Comparison of ENCODE assay signal across 24 cellular contexts in the genomic region with DNA sequence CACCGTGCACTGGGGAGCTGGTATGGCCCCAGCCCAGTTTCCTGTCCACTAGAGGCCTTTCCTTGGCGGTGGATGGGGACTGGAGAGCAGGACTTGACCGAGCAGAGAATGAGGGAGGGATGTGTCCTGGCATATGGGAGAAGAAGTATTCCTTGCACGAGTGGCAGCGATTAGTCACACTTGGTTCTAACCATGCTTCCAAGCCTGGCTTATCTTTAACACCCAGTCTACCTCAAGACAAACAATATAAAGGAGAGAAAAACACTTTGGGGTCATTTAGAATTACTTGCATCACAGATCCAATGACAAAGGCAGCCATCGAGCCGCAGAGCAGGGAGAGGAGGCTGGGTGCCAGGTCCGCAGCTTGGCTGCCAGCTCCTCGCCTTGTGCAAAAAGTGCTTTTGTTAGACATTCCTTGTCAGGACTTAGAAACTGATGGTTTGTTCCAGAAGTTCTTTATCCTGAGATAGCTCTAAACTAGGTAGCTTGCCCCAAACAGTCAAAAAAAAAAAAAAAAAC.
DNase-seq lines count a peak whose midpoint lies in the region; ATAC-seq, FAIRE-seq and TF ChIP-seq lines count a peak whose summit lies in the region.
"Had no signal": no experiment of that assay in that cellular context is flagged by ENCODE, and none has a peak within 500 bp of the region (broad histone marks: within the 10 kb centered on the region; RNA-seq: fewer than 3 reads in every experiment).

No MANE protein-coding gene starts in this region.

- TF ChIP-seq CTCF in astrocyte (IDR thresholded peaks at IDR 0.05; ENCODE audit: insufficient read depth, low read depth, low read length), result no peak

- no peaks in the 10 kb centered on the region for H3K27me3 ChIP-seq in astrocyte (ENCODE audit: insufficient read depth, low read length)
- H3K27me3 ChIP-seq: SJCRH30 had no signal

- H3K9me3 Mint-ChIP-seq in astrocyte (ENCODE audit: unreplicated experiment), result no peaks in the 10 kb centered on the region
- H3K9me3 Mint-ChIP-seq: CD14-positive monocyte, GM23338 had no signal

- H3K27ac Mint-ChIP-seq in astrocyte (ENCODE audit: unreplicated experiment), result no peak overlapping the region
- H3K27ac Mint-ChIP-seq: B cell, CD14-positive monocyte, GM23338 had no signal

- H3K4me3 ChIP-seq in astrocyte (ENCODE audit: insufficient read depth, low read depth, low read length), result no peak overlapping the region
- H3K4me3 ChIP-seq: GM12878, GM23338, HAP-1, SJCRH30 had no signal

- no peaks in the 10 kb centered on the region for H3K4me1 ChIP-seq in astrocyte (ENCODE audit: insufficient read depth, low read length)
- H3K4me1 ChIP-seq: HAP-1, SJCRH30 had no signal

- no peak overlapping the region for H3K4me3 Mint-ChIP-seq in astrocyte (ENCODE audit: unreplicated experiment)
- H3K4me3 Mint-ChIP-seq: B cell, CD14-positive monocyte, GM23338, IgD-negative memory B cell had no signal

- no peaks in the 10 kb centered on the region for H4K20me1 ChIP-seq in astrocyte (ENCODE audit: insufficient read depth, low read length)

- no peak overlapping the region for H3K9ac ChIP-seq in astrocyte (ENCODE audit: low read length)

- DNase-seq in Ammon's horn (ENCODE audit: low spot score), result peak; percentile 31
- DNase-seq in astrocyte (ENCODE audit: low read depth), result peak; percentile 40
- peak; percentile 10 for DNase-seq in globus pallidus (ENCODE audit: low spot score)
- peak; percentile 29 for DNase-seq in midbrain (lab: John Stamatoyannopoulos, UW)
- DNase-seq in cerebellum (ENCODE audit: low spot score), result no peak
- DNase-seq: 8988T, DMS79, NCI-H1105, NCI-H146, NCI-H2029 treated with DMSO at 0.1 percent for 48 hours, NCI-H2171, NCI-H345, NCI-H524, NCI-H774, SJCRH30 had no signal

- no peaks in the 10 kb centered on the region for H3K36me3 ChIP-seq in astrocyte (ENCODE audit: insufficient read depth, low read length)
- H3K36me3 ChIP-seq: HAP-1, SJCRH30 had no signal

- H3K4me2 ChIP-seq in astrocyte (ENCODE audit: low read length), result no peak overlapping the region
- H3K4me2 ChIP-seq: GM23338 had no signal

- no peaks in the 10 kb centered on the region for H3K79me2 ChIP-seq in astrocyte (ENCODE audit: insufficient read depth, low read length)

- H3K27me3 Mint-ChIP-seq in astrocyte (ENCODE audit: low read depth, unreplicated experiment), result peaks cover 44% of the 10 kb centered on the region
- H3K27me3 Mint-ChIP-seq: IgD-negative memory B cell had no signal

- no peaks in the 10 kb centered on the region for H3K9me3 ChIP-seq in astrocyte (ENCODE audit: insufficient read depth, low read depth, low read length)
- H3K9me3 ChIP-seq: HAP-1, SJCRH30 had no signal

- ATAC-seq in GM18505 (IDR thresholded peaks at IDR 0.05; ENCODE audit: unreplicated experiment) (no peak), HG03521 (IDR thresholded peaks at IDR 0.05; ENCODE audit: unreplicated experiment) (no peak)
- ATAC-seq: GM12878, GM23338, Panc1 had no signal

- no peak overlapping the region for H2AFZ ChIP-seq in astrocyte (ENCODE audit: low read depth, low read length)
- H2AFZ ChIP-seq: GM23338 had no signal

- no peaks in the 10 kb centered on the region for H3K36me3 Mint-ChIP-seq in astrocyte (ENCODE audit: low read depth, unreplicated experiment)
- H3K36me3 Mint-ChIP-seq: CD14-positive monocyte, IgD-negative memory B cell had no signal

- no peaks in the 10 kb centered on the region for H3K4me1 Mint-ChIP-seq in astrocyte (ENCODE audit: low read depth, unreplicated experiment)
- H3K4me1 Mint-ChIP-seq: B cell, CD14-positive monocyte, GM23338, IgD-negative memory B cell had no signal

- no peak for TF ChIP-seq POLR2A in GM18505 (IDR thresholded peaks at IDR 0.05; ENCODE audit: borderline replicate concordance, extremely low read depth, insufficient read depth, insufficient read length)

- no peak overlapping the region for H3K27ac ChIP-seq in astrocyte (ENCODE audit: low read depth, low read length)
- H3K27ac ChIP-seq: SJCRH30 had no signal

- FAIRE-seq in astrocyte (lab: Jason Lieb, UNC), result no peak
- FAIRE-seq: GM12878 had no signal
